In genomic region chr2:60066971-60067370, GRCh38 we compare ENCODE assay signal across 30 cellular contexts.
"Had no signal": no experiment of that assay in that cellular context is flagged by ENCODE, and none has a peak within 500 bp of the region (broad histone marks: within the 10 kb centered on the region; RNA-seq: fewer than 3 reads in every experiment).

No MANE protein-coding gene starts in this region.

- H3K9me3 Mint-ChIP-seq: activated B cell treated with CpG ODN at 0.5 μM for 24 hours; activated CD4-positive, alpha-beta T cell treated with anti-CD3 and anti-CD28 coated beads, Interleukin-2, amount 10 ng/mL, durations not matched to agents 24 days and 14 days; activated naive CD4-positive, alpha-beta T cell treated with anti-CD3 and anti-CD28 coated beads, Interleukin-2, amount 50 U/mL, for 72 hours; activated naive CD8-positive, alpha-beta T cell treated with anti-CD3 and anti-CD28 coated beads, Interleukin-2, amount 50 U/mL, for 24 hours; activated T-cell treated with anti-CD3 and anti-CD28 coated beads, Interleukin-2, amount 50 U/mL, for 24 hours; activated T-helper 1 cell treated with anti-CD3 and anti-CD28 coated beads, Interleukin-12 subunit alpha, Interleukin-12 subunit beta, Interleukin-2, Interleukin-4 antibody, amounts not matched to agents 30 ng/mL and 10 ng/mL and 1 ng/mL, durations not matched to agents 14 hours and 24 hours and 36 hours had no signal

- H3K27ac Mint-ChIP-seq: activated B cell treated with CpG ODN at 0.5 μM for 24 hours; activated CD4-positive, alpha-beta T cell treated with anti-CD3 and anti-CD28 coated beads, Interleukin-2, amount 10 ng/mL, durations not matched to agents 24 days and 14 days; activated CD8-positive, alpha-beta memory T cell treated with anti-CD3 and anti-CD28 coated beads, Interleukin-2, amount 10 ng/mL, durations not matched to agents 7 days and 5 days; activated naive CD4-positive, alpha-beta T cell treated with anti-CD3 and anti-CD28 coated beads, Interleukin-2, amount 50 U/mL, for 72 hours; activated naive CD8-positive, alpha-beta T cell treated with anti-CD3 and anti-CD28 coated beads, Interleukin-2, amount 50 U/mL, for 24 hours; activated T-cell treated with anti-CD3 and anti-CD28 coated beads, Interleukin-2, amount 50 U/mL, for 24 hours; activated T-helper 1 cell treated with anti-CD3 and anti-CD28 coated beads, Interleukin-12 subunit alpha, Interleukin-12 subunit beta, Interleukin-2, Interleukin-4 antibody, amounts not matched to agents 30 ng/mL and 10 ng/mL and 1 ng/mL, durations not matched to agents 14 hours and 24 hours and 36 hours; T-helper 17 cell had no signal

- H3K36me3 ChIP-seq: Peyer's patch, SJSA1 had no signal

- H3K4me3 ChIP-seq: Peyer's patch, SJSA1 had no signal

- H3K4me3 Mint-ChIP-seq: activated B cell treated with CpG ODN at 0.5 μM for 24 hours; activated CD4-positive, alpha-beta T cell treated with anti-CD3 and anti-CD28 coated beads, Interleukin-2, amount 10 ng/mL, durations not matched to agents 24 days and 14 days; activated CD8-positive, alpha-beta memory T cell treated with anti-CD3 and anti-CD28 coated beads, Interleukin-2, amount 10 ng/mL, durations not matched to agents 7 days and 5 days; activated naive CD8-positive, alpha-beta T cell treated with anti-CD3 and anti-CD28 coated beads, Interleukin-2, amount 50 U/mL, for 24 hours; activated T-cell treated with anti-CD3 and anti-CD28 coated beads, Interleukin-2, amount 50 U/mL, for 24 hours; activated T-helper 1 cell treated with anti-CD3 and anti-CD28 coated beads, Interleukin-12 subunit alpha, Interleukin-12 subunit beta, Interleukin-2, Interleukin-4 antibody, amounts not matched to agents 30 ng/mL and 10 ng/mL and 1 ng/mL, durations not matched to agents 14 hours and 24 hours and 36 hours; T-helper 17 cell had no signal

- ATAC-seq: activated CD8-positive, alpha-beta memory T cell treated with anti-CD3 and anti-CD28 coated beads, Interleukin-2, amount 10 ng/mL, durations not matched to agents 7 days and 5 days; activated naive CD4-positive, alpha-beta T cell treated with anti-CD3 and anti-CD28 coated beads, Interleukin-2, amount 50 U/mL, for 72 hours; activated naive CD8-positive, alpha-beta T cell treated with anti-CD3 and anti-CD28 coated beads, Interleukin-2, amount 50 U/mL, for 24 hours; T-helper 17 cell had no signal

- H3K27me3 Mint-ChIP-seq: activated CD4-positive, alpha-beta T cell treated with anti-CD3 and anti-CD28 coated beads, Interleukin-2, amount 10 ng/mL, durations not matched to agents 24 days and 14 days; activated CD8-positive, alpha-beta memory T cell treated with anti-CD3 and anti-CD28 coated beads, Interleukin-2, amount 10 ng/mL, durations not matched to agents 7 days and 5 days; activated naive CD8-positive, alpha-beta T cell treated with anti-CD3 and anti-CD28 coated beads, Interleukin-2, amount 50 U/mL, for 24 hours; activated T-cell treated with anti-CD3 and anti-CD28 coated beads, Interleukin-2, amount 50 U/mL, for 24 hours had no signal

- H3K4me1 ChIP-seq: Peyer's patch, SJSA1 had no signal

- H3K4me1 Mint-ChIP-seq: activated CD4-positive, alpha-beta T cell treated with anti-CD3 and anti-CD28 coated beads, Interleukin-2, amount 10 ng/mL, durations not matched to agents 24 days and 14 days; activated CD8-positive, alpha-beta memory T cell treated with anti-CD3 and anti-CD28 coated beads, Interleukin-2, amount 10 ng/mL, durations not matched to agents 7 days and 5 days; activated naive CD8-positive, alpha-beta T cell treated with anti-CD3 and anti-CD28 coated beads, Interleukin-2, amount 50 U/mL, for 24 hours; T-helper 17 cell had no signal

- H3K36me3 Mint-ChIP-seq: activated CD8-positive, alpha-beta memory T cell treated with anti-CD3 and anti-CD28 coated beads, Interleukin-2, amount 10 ng/mL, durations not matched to agents 7 days and 5 days; activated naive CD4-positive, alpha-beta T cell treated with anti-CD3 and anti-CD28 coated beads, Interleukin-2, amount 50 U/mL, for 72 hours had no signal

- H3K9me3 ChIP-seq: Peyer's patch, SJSA1 had no signal

- H3K27ac ChIP-seq: Peyer's patch, RWPE1, SJSA1 had no signal

- DNase-seq: activated B cell treated with CpG ODN at 0.5 μM for 24 hours; activated CD4-positive, alpha-beta T cell treated with anti-CD3 and anti-CD28 coated beads for 1 hour; activated CD4-positive, alpha-beta T cell treated with anti-CD3 and anti-CD28 coated beads, Interleukin-2, amount 10 ng/mL, durations not matched to agents 24 days and 14 days; activated CD4-positive, alpha-beta T cell treated with anti-CD3 and anti-CD28 coated beads, Interleukin-2, amount 50 U/mL, for 48 hours; activated CD8-positive, alpha-beta memory T cell treated with anti-CD3 and anti-CD28 coated beads, Interleukin-2, amount 10 ng/mL, durations not matched to agents 7 days and 5 days; activated effector memory CD4-positive, alpha-beta T cell treated with Interleukin-2 at 50 U/mL for 16 hours; activated naive CD4-positive, alpha-beta T cell; activated naive CD8-positive, alpha-beta T cell treated with anti-CD3 and anti-CD28 coated beads, Interleukin-2, amount 50 U/mL, for 24 hours; activated T-cell treated with anti-CD3 and anti-CD28 coated beads, Interleukin-2, amount 50 U/mL, for 24 hours; amniotic stem cell; cerebellar nuclear complex; Kasumi-1; KBM-7; NCI-H1105 treated with DMSO at 0.1 percent for 48 hours; NCI-H146; NCI-H187 treated with DMSO at 0.1 percent for 48 hours; NCI-H2171; NCI-H2227 treated with DMSO at 0.1 percent for 48 hours; NCI-H446 treated with DMSO at 0.1 percent for 48 hours; NCI-H524 treated with DMSO at 0.1 percent for 48 hours; NCI-H748 treated with DMSO at 0.1 percent for 48 hours; OCI-M1; Peyer's patch; SHP77; T-helper 17 cell; T-helper 9 cell had no signal

- H3K27me3 ChIP-seq: Peyer's patch, SJSA1 had no signal
